In the genomic region with DNA sequence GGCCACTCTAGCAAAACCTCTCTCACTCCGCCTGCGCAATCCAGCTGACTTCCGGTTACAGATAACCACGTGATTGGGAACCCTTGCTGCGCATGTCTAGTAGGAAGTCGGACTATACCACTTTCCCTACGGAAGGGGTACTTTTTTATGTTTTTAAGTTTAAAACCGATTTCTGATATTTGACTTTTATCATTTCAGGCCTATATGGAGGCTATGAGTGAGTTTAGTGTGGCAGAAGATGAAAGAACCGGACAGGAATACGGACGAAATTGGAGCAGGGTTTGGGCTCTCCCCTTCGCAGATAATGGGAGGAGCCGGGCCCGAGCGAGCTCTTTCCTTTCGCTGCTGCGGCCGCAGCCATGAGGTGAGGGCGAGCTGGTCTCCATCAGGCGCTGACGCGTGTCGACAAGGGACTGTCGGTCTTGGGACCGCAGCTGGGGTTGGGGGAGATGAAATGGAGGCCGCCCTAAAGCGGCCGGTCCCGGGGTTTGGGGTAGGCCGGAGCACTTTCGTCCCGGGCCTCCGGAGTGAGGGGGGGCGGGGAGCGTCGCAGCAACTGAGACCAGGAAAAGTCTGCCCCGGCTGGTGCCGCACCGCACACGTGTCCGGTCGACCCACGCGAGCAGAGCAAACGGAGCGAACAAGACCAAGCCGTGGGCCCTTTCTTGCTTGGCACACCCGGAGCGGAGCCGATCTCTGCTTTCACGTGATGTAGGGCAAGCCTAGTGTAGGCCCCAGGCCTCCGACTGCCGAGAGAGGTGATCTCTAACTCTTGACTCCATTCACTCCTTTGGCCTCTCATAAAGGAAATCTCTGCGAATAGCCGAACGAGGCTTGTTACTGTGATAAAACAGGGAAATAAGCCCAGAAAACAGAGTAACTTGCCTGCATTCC, we compare ENCODE assay signal across 8 cellular contexts. TPM values are rescaled to one million over a fixed set of nuclear protein-coding genes. Genes with fewer than 3 reads are reported as not detected.
DNase-seq lines count a peak whose midpoint lies in the region; ATAC-seq and TF ChIP-seq lines count a peak whose summit lies in the region.

Gene RPL19 (plus strand): TSS at position 298 of the 894 bp plus-strand sequence. CDS start 62 bp downstream, at position 360.

- H3K27ac Mint-ChIP-seq in Calu3 (ENCODE audit: unreplicated experiment) (peak within 1 kb of the TSS; percentile 99), IgD-negative memory B cell (peak within 1 kb of the TSS; percentile 99 to 100 (median 99))

- DNase-seq in Calu3 (peak; percentile 99), OCI-M1 (lab: John Stamatoyannopoulos, UW) (peak; percentile 95), activated T-cell treated with anti-CD3 and anti-CD28 coated beads for 1 hour (ENCODE audit: low read depth) (peak; percentile 76), epidermal melanocyte (ENCODE audit: insufficient read length, low spot score) (peak; percentile 99), middle frontal gyrus (ENCODE audit: extremely low spot score, low spot score) (peak; percentile 83)
- peak; percentile 77 to 80 for DNase-seq in stimulated activated CD8-positive, alpha-beta memory T cell treated with anti-CD3 and anti-CD28 coated beads, Interleukin-2, amount 100 ng/mL, for 1 hour (ENCODE audit: low read depth in 2 of 2)

- BruUV-seq in Calu3 (replicated peaks; lab: Mats Ljungman, UMichigan) = no TSS peak

- H3K4me3 Mint-ChIP-seq in Calu3 (ENCODE audit: low read depth, unreplicated experiment) (peak within 1 kb of the TSS; percentile 86), IgD-negative memory B cell (peak within 1 kb of the TSS; percentile 93 to 98 (median 94))

- H3K36me3 Mint-ChIP-seq in Calu3 (ENCODE audit: insufficient read depth, unreplicated experiment) (peaks cover 91% of the 10 kb centered on the region), IgD-negative memory B cell (peaks cover 4% of the 10 kb centered on the region)

- CTCF ChIA-PET in Calu3 (lab: Charles Lee) = interaction anchor here (0.5 to 1.7 kb wide), 57 partner anchors 8 to 1693 kb away, joined by 3 to 47 read pairs (median 5); partner anchors contain the start of genes ARL5C, CDK12, FBXL20 and LASP1

- intact Hi-C loops in Calu3 (cut with micrococcal nuclease; ENCODE audit: unreplicated experiment) = no loop called here

- TF ChIP-seq CTCF in Calu3 (IDR thresholded peaks at IDR 0.05; ENCODE audit: unreplicated experiment) = no peak

- H3K9me3 Mint-ChIP-seq in Calu3 (ENCODE audit: low read depth, unreplicated experiment) (no peaks in the 10 kb centered on the region), IgD-negative memory B cell (no peaks in the 10 kb centered on the region)

- peak; percentile 50 for ATAC-seq in GM21515 (IDR thresholded peaks at IDR 0.05; ENCODE audit: unreplicated experiment)

- H3K4me1 Mint-ChIP-seq in Calu3 (ENCODE audit: low read depth, unreplicated experiment) (peaks cover 41% of the 10 kb centered on the region), IgD-negative memory B cell (peaks cover 19 to 42% (median 29%) of the 10 kb centered on the region in 3 donors)

- H3K27me3 Mint-ChIP-seq in Calu3 (ENCODE audit: unreplicated experiment) = no peaks in the 10 kb centered on the region
- no peaks in the 10 kb centered on the region for H3K27me3 Mint-ChIP-seq in IgD-negative memory B cell

RNA-seq across cellular contexts. Expression of gene RPL19, which starts in this region (rescaled TPM):
- 6,584 and 6,763 TPM in 2 replicates for total RNA-seq in Calu3 (2022)
- 3,435 TPM for polyA plus RNA-seq in IgD-negative memory B cell

Comparison
In these comparisons a context has a peak if more than half of its experiments do, and no peak if none do; other contexts are left out.
1. Peak in every context shown above with its lines: DNase-seq and ATAC-seq.